Comparison of ENCODE assay signal across 8 cellular contexts in the genomic region with DNA sequence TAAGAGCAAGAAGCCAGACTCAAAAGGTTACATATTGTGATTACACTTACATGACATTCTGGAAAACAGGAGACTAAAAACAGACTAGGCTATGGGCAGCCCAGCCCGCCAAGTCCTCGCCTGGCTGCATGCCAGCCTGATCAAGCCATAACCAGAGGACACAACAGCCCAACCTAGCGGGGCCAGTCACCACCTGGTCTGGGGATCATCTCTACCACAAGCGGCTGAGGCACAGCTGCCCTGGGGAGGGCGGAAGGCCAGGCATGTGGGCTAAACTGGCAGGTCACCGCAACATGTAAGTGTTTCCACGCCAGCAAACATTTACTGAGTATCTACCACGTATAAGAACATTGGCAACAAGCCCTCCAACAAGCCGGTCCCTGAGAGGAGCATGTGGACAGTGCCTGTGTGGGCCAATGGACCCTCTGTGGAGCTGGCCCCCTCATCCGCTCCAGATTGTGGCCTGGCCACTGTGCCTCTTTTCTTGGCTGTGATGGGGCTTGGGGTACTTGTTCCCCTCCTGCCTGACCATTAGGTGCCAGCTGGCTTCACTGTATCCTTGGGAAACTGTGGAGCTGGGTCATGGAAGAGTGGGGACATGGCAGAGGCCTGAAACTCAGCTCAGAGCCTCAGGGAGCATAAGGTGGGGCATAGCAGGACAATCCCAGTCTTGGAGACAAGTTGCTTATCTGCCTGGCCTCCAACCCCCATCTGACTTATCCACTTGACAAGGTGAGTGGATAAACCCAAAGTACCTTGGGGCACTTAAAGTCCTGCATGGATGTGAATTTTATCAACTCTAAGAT. TPM values are rescaled to one million over a fixed set of nuclear protein-coding genes. Genes with fewer than 3 reads are reported as not detected.
DNase-seq lines count a peak whose midpoint lies in the region; ATAC-seq lines count a peak whose summit lies in the region.

No MANE protein-coding gene starts in this region.

- peak; percentile 82 to 86 for ATAC-seq in right cardiac atrium
- ATAC-seq in GM21723 (IDR thresholded peaks at IDR 0.05; ENCODE audit: unreplicated experiment): no peak
- no peak for ATAC-seq in GM21786 (IDR thresholded peaks at IDR 0.05; ENCODE audit: unreplicated experiment)

- H3K9ac ChIP-seq in skeletal muscle tissue (ENCODE audit: low read depth in 1 of 3, low read length in 3 of 3): peak overlapping the region; percentile 57 to 64 (median 62)

- H3K36me3 ChIP-seq in MG63 (peaks cover 8% of the 10 kb centered on the region), SJCRH30 (no peaks in the 10 kb centered on the region), skeletal muscle tissue (ENCODE audit: control insufficient read depth in 3 of 3, insufficient read depth in 3 of 3, low read length in 3 of 3) (no peaks in the 10 kb centered on the region)

- peak overlapping the region; percentile 38 for H3K27ac ChIP-seq in SJCRH30
- H3K27ac ChIP-seq in right cardiac atrium (ENCODE audit: low read length): peak overlapping the region; percentile 60
- H3K27ac ChIP-seq in skeletal muscle tissue (ENCODE audit: low read depth, low read length): peak overlapping the region; percentile 92

- no peak overlapping the region for H3K4me3 ChIP-seq in MG63
- H3K4me3 ChIP-seq in SJCRH30: no peak overlapping the region
- no peak overlapping the region for H3K4me3 ChIP-seq in right cardiac atrium (ENCODE audit: low read length)
- peak overlapping the region; percentile 10 to 52 (median 49) for H3K4me3 ChIP-seq in skeletal muscle tissue (ENCODE audit: low read length in 3 of 3)

- WGBS in right cardiac atrium: 45% methylated on average over 10 of the region's 10 CpGs

- H3K9me3 ChIP-seq in MG63: no peaks in the 10 kb centered on the region
- H3K9me3 ChIP-seq in SJCRH30 (replicated peaks): no peaks in the 10 kb centered on the region
- H3K9me3 ChIP-seq in right cardiac atrium (ENCODE audit: control insufficient read depth, low read length): no peaks in the 10 kb centered on the region
- no peaks in the 10 kb centered on the region for H3K9me3 ChIP-seq in skeletal muscle tissue (ENCODE audit: control insufficient read depth in 3 of 3, low read length in 3 of 3)

- H3K27me3 ChIP-seq in MG63 (no peaks in the 10 kb centered on the region), SJCRH30 (no peaks in the 10 kb centered on the region), right cardiac atrium (ENCODE audit: control insufficient read depth, insufficient read depth) (no peaks in the 10 kb centered on the region), skeletal muscle tissue (ENCODE audit: control insufficient read depth in 3 of 3, insufficient read depth in 3 of 3, low read length in 3 of 3) (no peaks in the 10 kb centered on the region)

- H3K4me1 ChIP-seq in SJCRH30 (peaks cover 11% of the 10 kb centered on the region), right cardiac atrium (ENCODE audit: control insufficient read depth, insufficient read depth, low read length) (peaks cover 11% of the 10 kb centered on the region), skeletal muscle tissue (ENCODE audit: control insufficient read depth in 3 of 3, insufficient read depth in 3 of 3, low read length in 3 of 3) (peaks cover 20 to 38% (median 33%) of the 10 kb centered on the region in 3 donors)

- intact Hi-C loops in right cardiac atrium (cut with DNase I): no loop called here

- DNase-seq in MG63 (peak; percentile 65), SJCRH30 (peak; percentile 95 to 96), right cardiac atrium (peak; percentile 73 to 92 (median 91)), DMS114 treated with DMSO at 0.1 percent for 48 hours (lab: John Stamatoyannopoulos, UW; ENCODE audit: unreplicated experiment) (no peak)
- DNase-seq in stimulated activated CD4-positive, alpha-beta T cell treated with anti-CD3 and anti-CD28 coated beads, Interleukin-4, amount 100 ng/mL, for 24 hours: no peak

RNA-seq across cellular contexts. Expression of a gene that starts 9.0 kb away (rescaled TPM):
- total RNA-seq in MG63 (2014; rRNA removed; shearing (Covaris generic); ENCODE audit: low replicate concordance): 9.5 and 13.1 TPM in 2 replicates
- total RNA-seq in SJCRH30 (2014; rRNA removed; shearing (Covaris generic)): 28.9 and 32.4 TPM in 2 replicates
- total RNA-seq in right cardiac atrium (10 to 100 TPM; 33.7 to 36.3 (median 35.4) TPM), skeletal muscle tissue (26.1 TPM)
- 11.6 TPM for polyA plus RNA-seq in right cardiac atrium

Comparison
In these comparisons a context has a peak if more than half of its experiments do, and no peak if none do; other contexts are left out.
1. DNase-seq: peak in MG63 (single experiment), SJCRH30 (2 of 2) and right cardiac atrium (3 of 3); none in stimulated activated CD4-positive, alpha-beta T cell treated with anti-CD3 and anti-CD28 coated beads, Interleukin-4, amount 100 ng/mL, for 24 hours (single experiment) and DMS114 treated with DMSO at 0.1 percent for 48 hours (single experiment).
2. H3K4me3 ChIP-seq: peak in skeletal muscle tissue (3 of 3); none in MG63 (single experiment), SJCRH30 (single experiment) and right cardiac atrium (single experiment).
3. H3K27ac ChIP-seq: peak in every context shown above with its lines; median percentile 92 in skeletal muscle tissue; 60 in right cardiac atrium; 38 in SJCRH30.
4. ATAC-seq: peak in right cardiac atrium (2 of 2); none in GM21723 (single experiment) and GM21786 (single experiment).